1 cellular context compared by ENCODE assay signal in the genomic region with DNA sequence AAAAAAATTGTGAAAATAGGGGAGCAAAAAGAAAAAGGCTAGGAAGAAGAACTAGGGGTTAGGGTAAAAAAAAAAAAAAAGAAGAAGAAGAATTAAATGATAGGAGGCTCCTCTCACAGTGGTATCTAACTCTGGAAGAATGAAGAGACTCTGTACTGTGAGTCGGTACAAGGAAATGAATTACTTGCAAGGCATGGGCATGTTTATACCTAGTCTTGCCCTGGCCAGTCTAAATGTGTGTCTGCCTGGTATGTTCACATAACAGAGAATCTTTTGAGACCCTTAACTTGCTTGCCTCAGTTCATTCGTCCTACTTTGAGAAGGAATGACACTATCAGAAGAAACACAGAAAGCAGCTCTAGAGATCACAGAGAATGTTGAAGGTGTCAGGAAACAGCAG.
TF ChIP-seq lines count a peak whose summit lies in the region.

No MANE protein-coding gene starts in this region.

TF ChIP-seq in IMR-90, 13 proteins besides CTCF, POLR2A, EP300 and RAD21:
- TF ChIP-seq, protein P1, sequence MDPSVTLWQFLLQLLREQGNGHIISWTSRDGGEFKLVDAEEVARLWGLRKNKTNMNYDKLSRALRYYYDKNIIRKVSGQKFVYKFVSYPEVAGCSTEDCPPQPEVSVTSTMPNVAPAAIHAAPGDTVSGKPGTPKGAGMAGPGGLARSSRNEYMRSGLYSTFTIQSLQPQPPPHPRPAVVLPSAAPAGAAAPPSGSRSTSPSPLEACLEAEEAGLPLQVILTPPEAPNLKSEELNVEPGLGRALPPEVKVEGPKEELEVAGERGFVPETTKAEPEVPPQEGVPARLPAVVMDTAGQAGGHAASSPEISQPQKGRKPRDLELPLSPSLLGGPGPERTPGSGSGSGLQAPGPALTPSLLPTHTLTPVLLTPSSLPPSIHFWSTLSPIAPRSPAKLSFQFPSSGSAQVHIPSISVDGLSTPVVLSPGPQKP (IDR thresholded peaks at IDR 0.05; ENCODE audit: borderline replicate concordance, low read depth, low read length): no peak
- TF ChIP-seq FOS (IDR thresholded peaks at IDR 0.05; ENCODE audit: low read depth, low read length) (no peak), SMC3 (IDR thresholded peaks at IDR 0.05; ENCODE audit: low read depth, low read length) (no peak)
